Comparison of ENCODE assay signal across 1 cellular context in genomic region chr3:9508781-9509180, GRCh38.
A peak's percentile ranks its signal among the peaks of the same experiment; 100 is the strongest.
TF ChIP-seq lines count a peak whose summit lies in the region.

No MANE protein-coding gene starts in this region.

TF ChIP-seq in K562, 482 proteins besides CTCF, POLR2A, EP300 and RAD21:
- TF ChIP-seq ZNF263 (CRISPR knock-in tag; IDR thresholded peaks at IDR 0.05; ENCODE audit: borderline replicate concordance) (peak; percentile 64), RCOR1 (IDR thresholded peaks at IDR 0.05; ENCODE audit: borderline replicate concordance in 1 of 2, low read depth in 2 of 2, low read length in 2 of 2) (peak in 1 of 2 experiments; percentile 69; a peak in 2 of 4 replicates), NR2C2 (CRISPR knock-in tag; IDR thresholded peaks at IDR 0.05) (no peak), NR2C2 (tag; IDR thresholded peaks at IDR 0.05) (no peak), ZNF79 (CRISPR knock-in tag; IDR thresholded peaks at IDR 0.05; ENCODE audit: low read depth) (no peak), IRF1 (CRISPR knock-in tag; IDR thresholded peaks at IDR 0.05; ENCODE audit: borderline replicate concordance) (no peak), TFAP4 (CRISPR knock-in tag; IDR thresholded peaks at IDR 0.05; ENCODE audit: borderline replicate concordance) (peak; percentile 33; the same call in 1 of the 2 replicates), NKRF (IDR thresholded peaks at IDR 0.05; ENCODE audit: borderline replicate concordance) (no peak), NRF1 (conservative IDR thresholded peaks at IDR 0.05 in 1 of 2, IDR thresholded peaks at IDR 0.05 in 1 of 2) (peak; percentile 30 to 42; a peak in 3 of 4 replicates), CTBP1 (IDR thresholded peaks at IDR 0.05; ENCODE audit: borderline replicate concordance) (peak; percentile 75), RFX1 (IDR thresholded peaks at IDR 0.05) (peak; percentile 64), KDM1A (IDR thresholded peaks at IDR 0.05) (peak in 1 of 2 experiments; percentile 40; a peak in 1 of 4 replicates)
TF ChIP-seq in K562: peak in this region for 7.
